Comparison of ENCODE assay signal across 13 cellular contexts in genomic region chr16:66705790-66706505, GRCh38. TPM values are rescaled to one million over a fixed set of nuclear protein-coding genes. Genes with fewer than 3 reads are reported as not detected.
DNase-seq lines count a peak whose midpoint lies in the region; ATAC-seq and TF ChIP-seq lines count a peak whose summit lies in the region.
"Had no signal": no experiment of that assay in that cellular context is flagged by ENCODE, and none has a peak within 500 bp of the region (broad histone marks: within the 10 kb centered on the region; RNA-seq: fewer than 3 reads in every experiment).

No MANE protein-coding gene starts in this region.

- H3K27me3 ChIP-seq in ascending aorta (no peaks in the 10 kb centered on the region), parathyroid adenoma (ENCODE audit: control insufficient read depth, insufficient read depth, low read length) (no peaks in the 10 kb centered on the region)

- H3K9me3 Mint-ChIP-seq in activated T-cell treated with anti-CD3 and anti-CD28 coated beads, Interleukin-2, amount 50 U/mL, for 24 hours = no peaks in the 10 kb centered on the region

- no peak overlapping the region for H3K27ac Mint-ChIP-seq in activated T-cell treated with anti-CD3 and anti-CD28 coated beads, Interleukin-2, amount 50 U/mL, for 24 hours

- H3K9ac ChIP-seq in parathyroid adenoma = no peak overlapping the region

- no peaks in the 10 kb centered on the region for H3K4me1 Mint-ChIP-seq in activated T-cell treated with anti-CD3 and anti-CD28 coated beads, Interleukin-2, amount 50 U/mL, for 24 hours (ENCODE audit: low read depth)

- peak overlapping the region; percentile 26 for H3K4me2 ChIP-seq in parathyroid adenoma (ENCODE audit: low read length)

- H3K27ac ChIP-seq in ascending aorta (peak overlapping the region; percentile 75 to 76), parathyroid adenoma (peak overlapping the region; percentile 29)

- no peaks in the 10 kb centered on the region for H3K79me2 ChIP-seq in parathyroid adenoma

- H3K36me3 ChIP-seq in ascending aorta = no peaks in the 10 kb centered on the region
- H3K36me3 ChIP-seq in parathyroid adenoma (ENCODE audit: control insufficient read depth, insufficient read depth, low read length) = no peaks in the 10 kb centered on the region

- H3K4me3 Mint-ChIP-seq in activated T-cell treated with anti-CD3 and anti-CD28 coated beads, Interleukin-2, amount 50 U/mL, for 24 hours = no peak overlapping the region

- H3K4me3 ChIP-seq in ascending aorta (no peak overlapping the region), parathyroid adenoma (ENCODE audit: low read depth, low read length) (no peak overlapping the region)

- H3K27me3 Mint-ChIP-seq in activated T-cell treated with anti-CD3 and anti-CD28 coated beads, Interleukin-2, amount 50 U/mL, for 24 hours = peaks cover 12% of the 10 kb centered on the region

- peaks cover 9 to 13% of the 10 kb centered on the region in 2 donors for H3K4me1 ChIP-seq in ascending aorta
- H3K4me1 ChIP-seq in parathyroid adenoma = no peaks in the 10 kb centered on the region

- ATAC-seq in HG02610 (IDR thresholded peaks at IDR 0.05; ENCODE audit: unreplicated experiment) = no peak
- ATAC-seq: PC-3 had no signal

- H3K9me3 ChIP-seq in ascending aorta (no peaks in the 10 kb centered on the region), parathyroid adenoma (ENCODE audit: control insufficient read depth, low read length) (no peaks in the 10 kb centered on the region)

- intact Hi-C loops in ascending aorta (cut with DNase I) = no loop called here

- peak; percentile 76 for DNase-seq in AG08395 (ENCODE audit: low spot score)
- DNase-seq in ascending aorta (ENCODE audit: low spot score in 2 of 2) = peak; percentile 24 to 87
- peak; percentile 46 for DNase-seq in glomerular visceral epithelial cell (ENCODE audit: extremely low spot score)
- no peak for DNase-seq in NCI-H226
- no peak for DNase-seq in retina
- no peak for DNase-seq in activated T-cell treated with anti-CD3 and anti-CD28 coated beads, Interleukin-2, amount 50 U/mL, for 24 hours
- DNase-seq: ACHN; activated effector memory CD4-positive, alpha-beta T cell treated with anti-CD3 and anti-CD28 coated beads, Interleukin-2, amount 50 U/mL, for 16 hours; NCI-H187 treated with DMSO at 0.1 percent for 48 hours; PC-3; stimulated activated CD4-positive, alpha-beta T cell treated with anti-CD3 and anti-CD28 coated beads, Interleukin-2, amount 100 ng/mL, for 48 hours had no signal

- no peak overlapping the region for H2AFZ ChIP-seq in parathyroid adenoma

- H3K36me3 Mint-ChIP-seq in activated T-cell treated with anti-CD3 and anti-CD28 coated beads, Interleukin-2, amount 50 U/mL, for 24 hours (ENCODE audit: low read depth) = no peaks in the 10 kb centered on the region

- no peak for TF ChIP-seq CTCF in ascending aorta (IDR thresholded peaks at IDR 0.05)
- TF ChIP-seq CTCF in parathyroid adenoma (IDR thresholded peaks at IDR 0.05) = no peak

RNA-seq across cellular contexts. Expression of gene CMTM4, which starts 9.4 kb away (rescaled TPM):
- 20.1 TPM for total RNA-seq in ascending aorta

RNA-seq across cellular contexts. Expression of gene DYNC1LI2, which starts 45.5 kb away (rescaled TPM):
- total RNA-seq in ascending aorta = 99.7 TPM

Comparison
In these comparisons a context has a peak if more than half of its experiments do, and no peak if none do; other contexts are left out.
1. DNase-seq: peak in AG08395 (single experiment), ascending aorta (2 of 2) and glomerular visceral epithelial cell (single experiment); none in NCI-H226 (single experiment), retina (single experiment) and activated T-cell treated with anti-CD3 and anti-CD28 coated beads, Interleukin-2, amount 50 U/mL, for 24 hours (single experiment).